9 cellular contexts compared by ENCODE assay signal in the genomic region with DNA sequence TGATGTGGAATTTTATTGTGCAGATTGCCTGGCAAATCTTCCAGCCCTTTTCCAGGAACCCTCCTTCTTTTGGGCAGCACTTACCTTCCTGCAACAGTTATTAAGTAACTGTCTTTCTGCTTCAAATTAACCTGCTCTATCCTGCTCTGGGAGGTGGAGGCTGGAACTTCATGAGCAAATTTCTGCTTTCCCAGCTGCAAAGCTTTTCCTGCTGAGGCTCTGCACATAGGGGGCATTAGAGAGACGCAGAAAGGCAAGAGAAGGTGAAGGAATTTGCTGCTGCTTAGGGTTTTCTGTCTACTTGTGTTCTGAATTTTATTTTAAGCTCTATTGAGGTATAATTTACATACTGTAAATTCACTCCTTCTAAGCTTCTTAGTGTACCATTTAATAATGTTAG.
A peak's percentile ranks its signal among the peaks of the same experiment; 100 is the strongest.
DNase-seq lines count a peak whose midpoint lies in the region; ATAC-seq and TF ChIP-seq lines count a peak whose summit lies in the region.
"Had no signal": no experiment of that assay in that cellular context is flagged by ENCODE, and none has a peak within 500 bp of the region (broad histone marks: within the 10 kb centered on the region; RNA-seq: fewer than 3 reads in every experiment).

No MANE protein-coding gene starts in this region.

- H3K4me2 ChIP-seq in GM23338: no peak overlapping the region

- WGBS in spleen, 5 donors: 22 to 50% (median 27%) methylated on average over 1 of the region's 1 CpG

- no peaks in the 10 kb centered on the region for H3K79me2 ChIP-seq in GM23338 (replicated peaks; ENCODE audit: insufficient read depth)

- H3K27ac ChIP-seq in GM23338 (ENCODE audit: low read depth): no peak overlapping the region
- peak overlapping the region in 2 of 8 donors; percentile 62 to 65 for H3K27ac ChIP-seq in spleen
- H3K27ac ChIP-seq: HL-60 had no signal

- H3K9me3 Mint-ChIP-seq in GM23338: no peaks in the 10 kb centered on the region; the same call in 2 of the 3 replicates

- no peaks in the 10 kb centered on the region for H3K27me3 ChIP-seq in GM23338 (ENCODE audit: insufficient read depth)
- peaks cover 0 to 9% (median 0%) of the 10 kb centered on the region in 7 donors for H3K27me3 ChIP-seq in spleen (replicated peaks in 1 of 7)

- H3K36me3 Mint-ChIP-seq in GM23338 (ENCODE audit: low read depth) (no peaks in the 10 kb centered on the region), T-helper 17 cell (ENCODE audit: low read depth) (no peaks in the 10 kb centered on the region)

- ATAC-seq in GM23338 (peak; percentile 88), GM21381 (IDR thresholded peaks at IDR 0.05; ENCODE audit: unreplicated experiment) (no peak), GM19328 (IDR thresholded peaks at IDR 0.05; ENCODE audit: unreplicated experiment) (no peak), T-helper 17 cell (no peak)

- no peaks in the 10 kb centered on the region for H3F3A ChIP-seq in GM23338 (replicated peaks; ENCODE audit: low read depth)

- H3K4me1 Mint-ChIP-seq in GM23338 (peaks cover 17% of the 10 kb centered on the region), T-helper 17 cell (peaks cover 16% of the 10 kb centered on the region)

- H3K4me3 ChIP-seq in GM23338: no peak overlapping the region
- no peak overlapping the region for H3K4me3 ChIP-seq in spleen

- no peaks in the 10 kb centered on the region for H3K36me3 ChIP-seq in GM23338 (ENCODE audit: insufficient read depth)
- no peaks in the 10 kb centered on the region for H3K36me3 ChIP-seq in spleen

- TF ChIP-seq POLR2A in spleen (IDR thresholded peaks at IDR 0.05): no peak

- no peaks in the 10 kb centered on the region for H3K9me3 ChIP-seq in spleen
- H3K9me3 ChIP-seq in T-helper 17 cell (ENCODE audit: control insufficient read depth, low read length, poor library complexity, severe bottlenecking): no peaks in the 10 kb centered on the region

- peaks cover 2% of the 10 kb centered on the region for H3K27me3 Mint-ChIP-seq in GM23338 (ENCODE audit: insufficient read depth, low read depth, poor library complexity)
- peaks cover 29% of the 10 kb centered on the region for H3K27me3 Mint-ChIP-seq in T-helper 17 cell

- intact Hi-C loops in spleen (cut with DNase I; ENCODE audit: low total_unique reads): no loop called here

- H3K27ac Mint-ChIP-seq in GM23338: no peak overlapping the region
- no peak overlapping the region for H3K27ac Mint-ChIP-seq in T-helper 17 cell

- TF ChIP-seq CTCF in GM23338 (conservative IDR thresholded peaks at IDR 0.05; ENCODE audit: low read depth in 2 of 2): peak; percentile 78 to 82
- peak in 8 of 11 experiments; percentile 11 to 59 (median 40) for TF ChIP-seq CTCF in spleen (IDR thresholded peaks at IDR 0.05 in 8 of 11, conservative IDR thresholded peaks at IDR 0.05 in 3 of 11)

- no peaks in the 10 kb centered on the region for H3K4me1 ChIP-seq in GM23338 (ENCODE audit: insufficient read depth)
- peaks cover 0 to 32% (median 9%) of the 10 kb centered on the region in 6 donors for H3K4me1 ChIP-seq in spleen

- no peaks in the 10 kb centered on the region for H4K20me1 ChIP-seq in GM23338 (replicated peaks; ENCODE audit: insufficient read depth)

- no peak overlapping the region for H3K4me3 Mint-ChIP-seq in GM23338
- no peak overlapping the region for H3K4me3 Mint-ChIP-seq in T-helper 17 cell

- DNase-seq in AG20443 (ENCODE audit: low spot score) (peak; percentile 86), GM23338 (ENCODE audit: low spot score) (peak; percentile 86), SK-N-DZ (ENCODE audit: low spot score) (peak; percentile 13), globus pallidus (ENCODE audit: low spot score) (peak; percentile 33), spleen (no peak), T-helper 17 cell (no peak)

- no peak overlapping the region for H2AFZ ChIP-seq in GM23338

- H3K9me2 ChIP-seq in GM23338 (ENCODE audit: insufficient read depth): no peaks in the 10 kb centered on the region

TF ChIP-seq in GM23338, 12 proteins besides CTCF, POLR2A, EP300 and RAD21:
- TF ChIP-seq, protein P1, sequence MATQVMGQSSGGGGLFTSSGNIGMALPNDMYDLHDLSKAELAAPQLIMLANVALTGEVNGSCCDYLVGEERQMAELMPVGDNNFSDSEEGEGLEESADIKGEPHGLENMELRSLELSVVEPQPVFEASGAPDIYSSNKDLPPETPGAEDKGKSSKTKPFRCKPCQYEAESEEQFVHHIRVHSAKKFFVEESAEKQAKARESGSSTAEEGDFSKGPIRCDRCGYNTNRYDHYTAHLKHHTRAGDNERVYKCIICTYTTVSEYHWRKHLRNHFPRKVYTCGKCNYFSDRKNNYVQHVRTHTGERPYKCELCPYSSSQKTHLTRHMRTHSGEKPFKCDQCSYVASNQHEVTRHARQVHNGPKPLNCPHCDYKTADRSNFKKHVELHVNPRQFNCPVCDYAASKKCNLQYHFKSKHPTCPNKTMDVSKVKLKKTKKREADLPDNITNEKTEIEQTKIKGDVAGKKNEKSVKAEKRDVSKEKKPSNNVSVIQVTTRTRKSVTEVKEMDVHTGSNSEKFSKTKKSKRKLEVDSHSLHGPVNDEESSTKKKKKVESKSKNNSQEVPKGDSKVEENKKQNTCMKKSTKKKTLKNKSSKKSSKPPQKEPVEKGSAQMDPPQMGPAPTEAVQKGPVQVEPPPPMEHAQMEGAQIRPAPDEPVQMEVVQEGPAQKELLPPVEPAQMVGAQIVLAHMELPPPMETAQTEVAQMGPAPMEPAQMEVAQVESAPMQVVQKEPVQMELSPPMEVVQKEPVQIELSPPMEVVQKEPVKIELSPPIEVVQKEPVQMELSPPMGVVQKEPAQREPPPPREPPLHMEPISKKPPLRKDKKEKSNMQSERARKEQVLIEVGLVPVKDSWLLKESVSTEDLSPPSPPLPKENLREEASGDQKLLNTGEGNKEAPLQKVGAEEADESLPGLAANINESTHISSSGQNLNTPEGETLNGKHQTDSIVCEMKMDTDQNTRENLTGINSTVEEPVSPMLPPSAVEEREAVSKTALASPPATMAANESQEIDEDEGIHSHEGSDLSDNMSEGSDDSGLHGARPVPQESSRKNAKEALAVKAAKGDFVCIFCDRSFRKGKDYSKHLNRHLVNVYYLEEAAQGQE (IDR thresholded peaks at IDR 0.05; ENCODE audit: unreplicated experiment): no peak
- TF ChIP-seq STAT1 (IDR thresholded peaks at IDR 0.05; ENCODE audit: unreplicated experiment): no peak
- TF ChIP-seq NANOG (IDR thresholded peaks at IDR 0.05; ENCODE audit: borderline replicate concordance): no peak
- no peak for TF ChIP-seq POLR2AphosphoS5 (IDR thresholded peaks at IDR 0.05; ENCODE audit: low read depth)
- no peak for TF ChIP-seq EZH2phosphoT487 (IDR thresholded peaks at IDR 0.05; ENCODE audit: unreplicated experiment)
- no peak for TF ChIP-seq CREB1 (CRISPR knock-in tag; IDR thresholded peaks at IDR 0.05; ENCODE audit: low read depth)
- no peak for TF ChIP-seq JUNB (IDR thresholded peaks at IDR 0.05; ENCODE audit: unreplicated experiment)
- no peak for TF ChIP-seq ZNF331 (CRISPR knock-in tag; IDR thresholded peaks at IDR 0.05; ENCODE audit: low read depth)
- no peak for TF ChIP-seq ZNF114 (CRISPR knock-in tag; IDR thresholded peaks at IDR 0.05)
TF ChIP-seq in GM23338: peak in this region for 0.

Comparison
In these comparisons a context has a peak if more than half of its experiments do, and no peak if none do; other contexts are left out.
1. DNase-seq: peak in AG20443 (single experiment), GM23338 (single experiment), SK-N-DZ (single experiment) and globus pallidus (single experiment); none in spleen (single experiment) and T-helper 17 cell (0 of 3).